Comparison of ENCODE assay signal across 16 cellular contexts in genomic region chr7:99736667-99737066, GRCh38. TPM values are rescaled to one million over a fixed set of nuclear protein-coding genes. Genes with fewer than 3 reads are reported as not detected.
"Had no signal": no experiment of that assay in that cellular context is flagged by ENCODE, and none has a peak within 500 bp of the region (broad histone marks: within the 10 kb centered on the region; RNA-seq: fewer than 3 reads in every experiment).

No MANE protein-coding gene starts in this region.

RNA-seq across cellular contexts. Expression of gene CYP3A7, which starts 1.7 kb away (rescaled TPM):
- total RNA-seq: activated CD4-positive, alpha-beta memory T cell treated with anti-CD3 and anti-CD28 coated beads, Interleukin-2, amount 10 ng/mL, durations not matched to agents 7 days and 5 days; activated CD4-positive, alpha-beta T cell treated with anti-CD3 and anti-CD28 coated beads for 36 hours; activated CD4-positive, alpha-beta T cell treated with anti-CD3 and anti-CD28 coated beads, Interleukin-2, amount 10 ng/mL, durations not matched to agents 7 days and 5 days; activated CD8-positive, alpha-beta memory T cell treated with anti-CD3 and anti-CD28 coated beads, Interleukin-2, amount 10 ng/mL, durations not matched to agents 7 days and 5 days; activated CD8-positive, alpha-beta T cell treated with anti-CD3 and anti-CD28 coated beads, Interleukin-2, amount 10 ng/mL, durations not matched to agents 7 days and 5 days; activated naive CD4-positive, alpha-beta T cell treated with anti-CD3 and anti-CD28 coated beads, Interleukin-2, amount 50 U/mL, for 72 hours; activated naive CD8-positive, alpha-beta T cell treated with anti-CD3 and anti-CD28 coated beads for 36 hours; activated T-helper 2 cell treated with anti-CD3 and anti-CD28 coated beads, Interferon-gamma antibody, Interleukin-2, Interleukin-4, amounts not matched to agents 10 μg/mL and 5 μg/mL and 100 μg/mL, durations not matched to agents 14 hours and 24 hours and 36 hours; ascending aorta; cardiac septum; T-cell; T-helper 1 cell treated with Interleukin-12 subunit alpha and Interleukin-12 subunit beta and Interleukin-4 antibody, amounts not matched to agents 30 ng/mL and 1 ng/mL, for 36 hours; T-helper 17 cell; T-helper 2 cell treated with Interferon-gamma antibody and Interleukin-4, amounts not matched to agents 100 ng/mL and 5 ng/mL, for 36 hours; WTC11 had no signal

RNA-seq across cellular contexts. Expression of gene CYP3A4, which starts 47.3 kb away (rescaled TPM):
- total RNA-seq: activated CD4-positive, alpha-beta memory T cell treated with anti-CD3 and anti-CD28 coated beads, Interleukin-2, amount 10 ng/mL, durations not matched to agents 7 days and 5 days; activated CD4-positive, alpha-beta T cell treated with anti-CD3 and anti-CD28 coated beads for 36 hours; activated CD4-positive, alpha-beta T cell treated with anti-CD3 and anti-CD28 coated beads, Interleukin-2, amount 10 ng/mL, durations not matched to agents 7 days and 5 days; activated CD8-positive, alpha-beta memory T cell treated with anti-CD3 and anti-CD28 coated beads, Interleukin-2, amount 10 ng/mL, durations not matched to agents 7 days and 5 days; activated CD8-positive, alpha-beta T cell treated with anti-CD3 and anti-CD28 coated beads, Interleukin-2, amount 10 ng/mL, durations not matched to agents 7 days and 5 days; activated naive CD8-positive, alpha-beta T cell treated with anti-CD3 and anti-CD28 coated beads for 36 hours; activated T-helper 2 cell treated with anti-CD3 and anti-CD28 coated beads, Interferon-gamma antibody, Interleukin-2, Interleukin-4, amounts not matched to agents 10 μg/mL and 5 μg/mL and 100 μg/mL, durations not matched to agents 14 hours and 24 hours and 36 hours; ascending aorta; cardiac septum; cerebellum; T-helper 1 cell treated with Interleukin-12 subunit alpha and Interleukin-12 subunit beta and Interleukin-4 antibody, amounts not matched to agents 30 ng/mL and 1 ng/mL, for 36 hours; T-helper 17 cell; T-helper 2 cell treated with Interferon-gamma antibody and Interleukin-4, amounts not matched to agents 100 ng/mL and 5 ng/mL, for 36 hours had no signal

RNA-seq across cellular contexts. Expression of gene CYP3A5, which starts 56.9 kb away (rescaled TPM):
- total RNA-seq: activated CD4-positive, alpha-beta memory T cell treated with anti-CD3 and anti-CD28 coated beads, Interleukin-2, amount 10 ng/mL, durations not matched to agents 7 days and 5 days; activated CD4-positive, alpha-beta T cell treated with anti-CD3 and anti-CD28 coated beads for 36 hours; activated CD4-positive, alpha-beta T cell treated with anti-CD3 and anti-CD28 coated beads, Interleukin-2, amount 10 ng/mL, durations not matched to agents 7 days and 5 days; activated CD8-positive, alpha-beta memory T cell treated with anti-CD3 and anti-CD28 coated beads, Interleukin-2, amount 10 ng/mL, durations not matched to agents 7 days and 5 days; activated CD8-positive, alpha-beta T cell treated with anti-CD3 and anti-CD28 coated beads, Interleukin-2, amount 10 ng/mL, durations not matched to agents 7 days and 5 days; activated naive CD8-positive, alpha-beta T cell treated with anti-CD3 and anti-CD28 coated beads for 36 hours; activated T-helper 2 cell treated with anti-CD3 and anti-CD28 coated beads, Interferon-gamma antibody, Interleukin-2, Interleukin-4, amounts not matched to agents 10 μg/mL and 5 μg/mL and 100 μg/mL, durations not matched to agents 14 hours and 24 hours and 36 hours; T-helper 1 cell treated with Interleukin-12 subunit alpha and Interleukin-12 subunit beta and Interleukin-4 antibody, amounts not matched to agents 30 ng/mL and 1 ng/mL, for 36 hours; T-helper 2 cell treated with Interferon-gamma antibody and Interleukin-4, amounts not matched to agents 100 ng/mL and 5 ng/mL, for 36 hours had no signal
